ENCODE assay signal across 1 cellular context in the genomic region with DNA sequence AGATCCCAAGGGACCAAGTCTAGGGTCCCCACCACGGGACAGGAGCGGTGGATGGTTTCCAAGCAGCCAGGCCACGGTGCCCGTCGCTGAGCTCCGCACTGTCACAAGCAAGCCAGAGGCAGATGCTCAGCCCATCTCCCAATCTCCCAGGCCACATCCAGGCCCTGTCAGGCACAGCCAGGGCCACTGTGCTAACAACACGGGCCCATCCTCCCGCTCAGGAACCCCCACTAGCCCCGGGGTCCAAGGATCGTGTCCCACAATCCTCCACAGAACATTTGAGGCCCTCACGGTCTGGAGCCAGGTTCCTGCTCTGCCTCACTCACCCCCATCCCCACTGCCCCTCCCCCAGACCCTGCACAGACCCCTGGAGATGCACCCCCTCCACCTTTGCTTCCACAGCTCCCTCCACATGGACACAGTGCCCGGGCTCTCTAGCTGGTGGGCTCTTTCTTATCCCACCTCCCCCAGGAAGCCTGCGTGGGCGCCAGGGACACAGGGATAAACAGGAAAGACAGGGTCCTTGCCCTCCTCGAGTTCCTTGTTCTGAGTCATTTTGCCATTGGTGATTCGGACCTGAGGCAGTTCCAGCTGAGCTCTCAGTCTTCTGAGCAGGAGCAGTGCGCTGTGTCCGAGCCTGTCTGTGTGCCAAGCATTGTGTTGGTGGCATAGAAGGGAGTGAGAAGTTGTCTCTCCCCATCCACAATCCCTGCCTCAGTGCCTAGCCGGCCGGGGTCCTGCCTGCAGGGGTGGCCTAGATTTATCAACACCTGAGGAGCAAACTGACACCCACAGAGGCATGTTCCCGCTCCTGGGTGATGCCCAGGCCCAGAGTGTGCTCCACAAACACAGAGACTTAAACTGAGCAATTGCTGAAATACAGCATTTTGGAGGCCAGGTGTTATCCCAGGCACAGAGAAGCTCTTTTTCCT.
TF ChIP-seq lines count a peak whose summit lies in the region.

No MANE protein-coding gene starts in this region.

TF ChIP-seq in WTC11, 78 proteins besides CTCF, POLR2A, EP300 and RAD21:
- TF ChIP-seq ZMAT4 (CRISPR knock-in tag; IDR thresholded peaks at IDR 0.05) (no peak), ZSCAN18 (CRISPR knock-in tag; IDR thresholded peaks at IDR 0.05) (no peak), ELF4 (CRISPR knock-in tag; IDR thresholded peaks at IDR 0.05; ENCODE audit: low read depth) (no peak), ATF3 (CRISPR knock-in tag; conservative IDR thresholded peaks at IDR 0.05) (no peak), MLX (CRISPR knock-in tag; IDR thresholded peaks at IDR 0.05) (no peak), ZNF416 (CRISPR knock-in tag; IDR thresholded peaks at IDR 0.05) (no peak), MXD4 (CRISPR knock-in tag; IDR thresholded peaks at IDR 0.05; ENCODE audit: borderline replicate concordance) (no peak), GABPB1 (CRISPR knock-in tag; IDR thresholded peaks at IDR 0.05) (no peak), AR (CRISPR knock-in tag; IDR thresholded peaks at IDR 0.05) (no peak), ZNF532 (CRISPR knock-in tag; IDR thresholded peaks at IDR 0.05; ENCODE audit: borderline replicate concordance) (no peak), FOXK1 (CRISPR knock-in tag; IDR thresholded peaks at IDR 0.05) (no peak), ZNF263 (CRISPR knock-in tag; IDR thresholded peaks at IDR 0.05; ENCODE audit: low read depth) (no peak), RORB (CRISPR knock-in tag; IDR thresholded peaks at IDR 0.05) (no peak)
- TF ChIP-seq, protein P1, sequence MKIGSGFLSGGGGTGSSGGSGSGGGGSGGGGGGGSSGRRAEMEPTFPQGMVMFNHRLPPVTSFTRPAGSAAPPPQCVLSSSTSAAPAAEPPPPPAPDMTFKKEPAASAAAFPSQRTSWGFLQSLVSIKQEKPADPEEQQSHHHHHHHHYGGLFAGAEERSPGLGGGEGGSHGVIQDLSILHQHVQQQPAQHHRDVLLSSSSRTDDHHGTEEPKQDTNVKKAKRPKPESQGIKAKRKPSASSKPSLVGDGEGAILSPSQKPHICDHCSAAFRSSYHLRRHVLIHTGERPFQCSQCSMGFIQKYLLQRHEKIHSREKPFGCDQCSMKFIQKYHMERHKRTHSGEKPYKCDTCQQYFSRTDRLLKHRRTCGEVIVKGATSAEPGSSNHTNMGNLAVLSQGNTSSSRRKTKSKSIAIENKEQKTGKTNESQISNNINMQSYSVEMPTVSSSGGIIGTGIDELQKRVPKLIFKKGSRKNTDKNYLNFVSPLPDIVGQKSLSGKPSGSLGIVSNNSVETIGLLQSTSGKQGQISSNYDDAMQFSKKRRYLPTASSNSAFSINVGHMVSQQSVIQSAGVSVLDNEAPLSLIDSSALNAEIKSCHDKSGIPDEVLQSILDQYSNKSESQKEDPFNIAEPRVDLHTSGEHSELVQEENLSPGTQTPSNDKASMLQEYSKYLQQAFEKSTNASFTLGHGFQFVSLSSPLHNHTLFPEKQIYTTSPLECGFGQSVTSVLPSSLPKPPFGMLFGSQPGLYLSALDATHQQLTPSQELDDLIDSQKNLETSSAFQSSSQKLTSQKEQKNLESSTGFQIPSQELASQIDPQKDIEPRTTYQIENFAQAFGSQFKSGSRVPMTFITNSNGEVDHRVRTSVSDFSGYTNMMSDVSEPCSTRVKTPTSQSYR (CRISPR knock-in tag; IDR thresholded peaks at IDR 0.05) = no peak
